Comparison of ENCODE assay signal across 21 cellular contexts in the genomic region with DNA sequence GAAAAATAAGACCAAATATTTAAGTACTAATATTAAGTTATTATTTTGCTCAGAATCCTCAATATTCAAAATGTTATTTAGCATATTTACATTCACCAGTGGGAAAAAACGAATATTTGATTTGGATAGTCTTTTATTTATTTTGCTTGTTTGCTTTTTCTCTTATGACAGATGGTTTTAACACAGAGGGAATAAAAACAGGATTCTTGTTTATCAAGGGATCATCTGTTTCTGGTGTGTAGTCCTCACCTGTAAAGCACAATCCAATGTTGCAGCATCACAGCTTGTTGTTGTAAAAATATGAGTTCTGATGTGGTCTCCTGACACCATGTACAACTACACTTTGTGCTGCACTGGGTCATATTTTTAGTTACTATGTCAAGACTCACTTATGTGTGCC.
DNase-seq lines count a peak whose midpoint lies in the region; ATAC-seq and TF ChIP-seq lines count a peak whose summit lies in the region.
"Had no signal": no experiment of that assay in that cellular context is flagged by ENCODE, and none has a peak within 500 bp of the region (broad histone marks: within the 10 kb centered on the region; RNA-seq: fewer than 3 reads in every experiment).

No MANE protein-coding gene starts in this region.

- no peak overlapping the region for H2BK15ac ChIP-seq in mesenchymal stem cell (ENCODE audit: low read depth, poor library complexity, severe bottlenecking)

- H3K18ac ChIP-seq in mesenchymal stem cell (ENCODE audit: low read depth in 1 of 2, low read length in 2 of 2) = no peak overlapping the region

- POLR2A ChIA-PET in PC-3 (lab: Charles Lee; ENCODE audit: unreplicated experiment) = no interaction called here

- no peak overlapping the region for H3K23ac ChIP-seq in mesenchymal stem cell (ENCODE audit: low read length in 2 of 2)

- no peaks in the 10 kb centered on the region for H3K36me3 ChIP-seq in PC-3 (ENCODE audit: low read depth, low read length)
- H3K36me3 ChIP-seq in mesenchymal stem cell (ENCODE audit: control insufficient read depth in 1 of 2, insufficient read depth in 2 of 2, low read depth in 1 of 2, low read length in 2 of 2) = no peaks in the 10 kb centered on the region
- H3K36me3 ChIP-seq: SJCRH30 had no signal

- H2AK5ac ChIP-seq in mesenchymal stem cell (ENCODE audit: low read length, severe bottlenecking) = peak overlapping the region; percentile 2

- no peak overlapping the region for H2BK12ac ChIP-seq in mesenchymal stem cell (ENCODE audit: low read length in 2 of 2)

- DNase-seq in NCI-H2029 treated with DMSO at 0.1 percent for 48 hours (lab: John Stamatoyannopoulos, UW) = peak; percentile 11
- no peak for DNase-seq in PC-3
- DNase-seq in mesenchymal stem cell = no peak
- DNase-seq in substantia nigra (lab: John Stamatoyannopoulos, UW) = no peak
- DNase-seq in activated CD4-positive, CD25-positive, alpha-beta regulatory T cell (lab: John Stamatoyannopoulos, UW) = no peak
- DNase-seq: CD4-positive, CD25-positive, alpha-beta regulatory T cell; DMS79 treated with DMSO at 0.1 percent for 48 hours; GM23248; H9; HFFc6; MM.1S; NCI-H1092; NCI-H1436; NCI-H187 treated with DMSO at 0.1 percent for 48 hours; NCI-H226; NCI-H524 treated with DMSO at 0.1 percent for 48 hours; SJCRH30 had no signal

- H3F3A ChIP-seq in PC-3 (ENCODE audit: low read length, unreplicated experiment) = peaks cover 4% of the 10 kb centered on the region

- H2AFZ ChIP-seq in PC-3 (ENCODE audit: low read length) = no peak overlapping the region
- H2AFZ ChIP-seq in mesenchymal stem cell (ENCODE audit: low read depth, low read length) = no peak overlapping the region
- H2AFZ ChIP-seq: GM23248 had no signal

- intact Hi-C loops in PC-3 (cut with micrococcal nuclease) = no loop called here

- no peaks in the 10 kb centered on the region for H3K27me3 ChIP-seq in PC-3 (ENCODE audit: low read length)
- H3K27me3 ChIP-seq in mesenchymal stem cell (ENCODE audit: control insufficient read depth in 1 of 2, insufficient read depth in 1 of 2, low read length in 2 of 2) = no peaks in the 10 kb centered on the region
- H3K27me3 ChIP-seq: SJCRH30 had no signal

- H3K4ac ChIP-seq in mesenchymal stem cell (ENCODE audit: low read depth in 1 of 2, low read length in 2 of 2) = no peak overlapping the region

- WGBS in mesenchymal stem cell = no CpG with 5 or more reads among the region's 1 CpG

- no peak overlapping the region for H2BK5ac ChIP-seq in mesenchymal stem cell (ENCODE audit: low read depth, low read length, poor library complexity, severe bottlenecking)

- CTCF ChIA-PET in PC-3 (lab: Charles Lee) = no interaction called here

- H3K14ac ChIP-seq in mesenchymal stem cell (ENCODE audit: low read length in 2 of 2) = no peak overlapping the region

- H3K9ac ChIP-seq in PC-3 (ENCODE audit: low read length) (no peak overlapping the region), mesenchymal stem cell (ENCODE audit: low read length) (no peak overlapping the region)
- H3K9ac ChIP-seq: GM23248 had no signal

- H3K9me3 ChIP-seq in PC-3 (ENCODE audit: low read length) (no peaks in the 10 kb centered on the region), mesenchymal stem cell (ENCODE audit: control insufficient read depth, low read length) (no peaks in the 10 kb centered on the region)
- H3K9me3 ChIP-seq: SJCRH30 had no signal

- TF ChIP-seq CTCF in PC-3 (conservative IDR thresholded peaks at IDR 0.05; ENCODE audit: low read depth, low read length) = no peak

- no peak overlapping the region for H2BK120ac ChIP-seq in mesenchymal stem cell (ENCODE audit: low read depth, low read length)

- no peaks in the 10 kb centered on the region for H3K79me2 ChIP-seq in PC-3 (ENCODE audit: low read length)

- H3K4me3 ChIP-seq in PC-3 (ENCODE audit: low read length) = no peak overlapping the region
- H3K4me3 ChIP-seq in mesenchymal stem cell (ENCODE audit: insufficient read depth in 1 of 2, low read depth in 1 of 2, low read length in 2 of 2) = no peak overlapping the region
- H3K4me3 ChIP-seq: GM23248, K562, SJCRH30 had no signal

- H3K27ac ChIP-seq in PC-3 (ENCODE audit: low read length) (no peak overlapping the region), mesenchymal stem cell (ENCODE audit: low read length, poor library complexity, severe bottlenecking) (peak overlapping the region; percentile 19), substantia nigra (ENCODE audit: low read depth, low read length, poor library complexity, severe bottlenecking) (no peak overlapping the region)
- H3K27ac ChIP-seq: GM23248, SJCRH30 had no signal

- ATAC-seq in PC-3 (peak; percentile 56), GM19328 (IDR thresholded peaks at IDR 0.05; ENCODE audit: unreplicated experiment) (no peak), GM21717 (IDR thresholded peaks at IDR 0.05; ENCODE audit: unreplicated experiment) (no peak)
- ATAC-seq: HepG2, K562 had no signal

- no peak overlapping the region for H4K8ac ChIP-seq in mesenchymal stem cell (ENCODE audit: low read length)

- no peaks in the 10 kb centered on the region for H4K20me1 ChIP-seq in PC-3 (ENCODE audit: low read length)

- H4K91ac ChIP-seq in mesenchymal stem cell (ENCODE audit: low read length) = no peak overlapping the region

- BruUV-seq in PC-3 (replicated peaks; lab: Mats Ljungman, UMichigan) = no TSS peak

- peaks cover 13% of the 10 kb centered on the region for H3K4me1 ChIP-seq in PC-3 (ENCODE audit: insufficient read depth, low read length)
- peaks cover 6% of the 10 kb centered on the region for H3K4me1 ChIP-seq in mesenchymal stem cell (ENCODE audit: control insufficient read depth, insufficient read depth, low read depth, low read length)
- H3K4me1 ChIP-seq: SJCRH30 had no signal

- H3K4me2 ChIP-seq in PC-3 (ENCODE audit: low read length) (no peak overlapping the region), mesenchymal stem cell (ENCODE audit: low read length, poor library complexity, severe bottlenecking) (no peak overlapping the region)

- H3K9me2 ChIP-seq in PC-3 (replicated peaks; ENCODE audit: low read length) = no peaks in the 10 kb centered on the region

- H3K79me1 ChIP-seq in mesenchymal stem cell (replicated peaks; ENCODE audit: low read length, poor library complexity, severe bottlenecking) = no peaks in the 10 kb centered on the region
